26 cellular contexts compared by ENCODE assay signal in the genomic region with DNA sequence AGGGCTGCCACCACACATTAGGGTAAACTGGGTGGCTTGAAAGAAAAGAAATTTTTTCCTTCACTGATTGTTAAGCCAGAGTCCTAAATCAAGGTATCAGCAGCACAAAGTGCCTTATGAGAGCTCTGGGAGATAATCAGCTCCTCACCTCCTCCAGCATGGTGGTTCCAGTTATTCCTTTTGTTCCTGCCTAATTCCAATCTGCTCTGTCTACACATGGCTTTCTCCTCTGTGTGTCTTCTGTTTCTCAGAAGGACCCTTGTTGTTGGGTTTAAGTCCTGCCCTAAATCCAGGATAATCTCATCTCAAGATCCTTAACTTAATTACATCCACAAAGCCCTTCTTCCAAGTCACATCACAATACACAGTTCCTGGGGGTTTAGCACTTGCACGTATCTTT.
"Had no signal": no experiment of that assay in that cellular context is flagged by ENCODE, and none has a peak within 500 bp of the region (broad histone marks: within the 10 kb centered on the region; RNA-seq: fewer than 3 reads in every experiment).

No MANE protein-coding gene starts in this region.

- FAIRE-seq: colon had no signal

- DNase-seq: activated CD4-positive, alpha-beta T cell treated with anti-CD3 and anti-CD28 coated beads for 4 hours; activated CD4-positive, alpha-beta T cell treated with anti-CD3 and anti-CD28 coated beads, Interleukin-2, amount 50 U/mL, for 4 hours; activated effector memory CD4-positive, alpha-beta T cell treated with Interleukin-2 at 50 U/mL for 16 hours; activated naive CD4-positive, alpha-beta T cell treated with Interleukin-2 at 50 U/mL for 16 hours; activated T-cell treated with anti-CD3 and anti-CD28 coated beads for 4 hours; aorta; body of pancreas; dermis blood vessel endothelial cell; effector CD4-positive, alpha-beta T cell; heart left ventricle; hypothalamus; midbrain; naive thymus-derived CD4-positive, alpha-beta T cell; stimulated activated CD4-positive, alpha-beta T cell treated with anti-CD3 and anti-CD28 coated beads, Interleukin-1b, Interleukin-23, amount 100 ng/mL, for 48 hours; stimulated activated CD4-positive, alpha-beta T cell treated with anti-CD3 and anti-CD28 coated beads, Interleukin-4, amount 100 ng/mL, for 4 hours; stimulated activated CD8-positive, alpha-beta memory T cell treated with anti-CD3 and anti-CD28 coated beads, Interleukin-4, amount 100 ng/mL, for 48 hours; stomach; thyroid gland; upper lobe of left lung had no signal

- H3K36me3 ChIP-seq: esophagus muscularis mucosa, heart left ventricle, right atrium auricular region, stomach, thyroid gland, upper lobe of left lung had no signal

- H3K4me1 Mint-ChIP-seq: naive thymus-derived CD4-positive, alpha-beta T cell; stimulated activated memory B cell treated with anti-CD40 and anti-IgM and Interleukin-4, amounts not matched to agents 10 μg/mL and 1 μg/mL and 100 μg/mL, for 72 hours had no signal

- H3K4me2 ChIP-seq: smooth muscle cell had no signal

- H3K27me3 Mint-ChIP-seq: activated naive CD8-positive, alpha-beta T cell; naive thymus-derived CD4-positive, alpha-beta T cell; stimulated activated memory B cell treated with anti-CD40 and anti-IgM and Interleukin-4, amounts not matched to agents 10 μg/mL and 1 μg/mL and 100 μg/mL, for 72 hours had no signal

- H3K9me3 ChIP-seq: body of pancreas, esophagus muscularis mucosa, right atrium auricular region, stomach, thyroid gland, upper lobe of left lung had no signal

- H3K27me3 ChIP-seq: body of pancreas, esophagus muscularis mucosa, foreskin keratinocyte, heart left ventricle, right atrium auricular region, stomach, thyroid gland, upper lobe of left lung had no signal

- H3K4me1 ChIP-seq: body of pancreas, esophagus muscularis mucosa, foreskin keratinocyte, heart left ventricle, right atrium auricular region, stomach, thyroid gland, upper lobe of left lung had no signal

- H3K4me3 Mint-ChIP-seq: activated naive CD8-positive, alpha-beta T cell; naive thymus-derived CD4-positive, alpha-beta T cell; stimulated activated memory B cell treated with anti-CD40 and anti-IgM and Interleukin-4, amounts not matched to agents 10 μg/mL and 1 μg/mL and 100 μg/mL, for 72 hours had no signal

- H3K4me3 ChIP-seq: body of pancreas, esophagus muscularis mucosa, heart left ventricle, right atrium auricular region, smooth muscle cell, stomach, thyroid gland, upper lobe of left lung had no signal

- H3K27ac Mint-ChIP-seq: activated naive CD8-positive, alpha-beta T cell; naive thymus-derived CD4-positive, alpha-beta T cell; stimulated activated memory B cell treated with anti-CD40 and anti-IgM and Interleukin-4, amounts not matched to agents 10 μg/mL and 1 μg/mL and 100 μg/mL, for 72 hours had no signal

- H3K27ac ChIP-seq: body of pancreas, esophagus muscularis mucosa, foreskin keratinocyte, heart left ventricle, right atrium auricular region, stomach, thyroid gland, upper lobe of left lung had no signal

- H3K36me3 Mint-ChIP-seq: activated naive CD8-positive, alpha-beta T cell; naive thymus-derived CD4-positive, alpha-beta T cell; stimulated activated memory B cell treated with anti-CD40 and anti-IgM and Interleukin-4, amounts not matched to agents 10 μg/mL and 1 μg/mL and 100 μg/mL, for 72 hours had no signal
